Comparison of ENCODE assay signal across 17 cellular contexts in the genomic region with DNA sequence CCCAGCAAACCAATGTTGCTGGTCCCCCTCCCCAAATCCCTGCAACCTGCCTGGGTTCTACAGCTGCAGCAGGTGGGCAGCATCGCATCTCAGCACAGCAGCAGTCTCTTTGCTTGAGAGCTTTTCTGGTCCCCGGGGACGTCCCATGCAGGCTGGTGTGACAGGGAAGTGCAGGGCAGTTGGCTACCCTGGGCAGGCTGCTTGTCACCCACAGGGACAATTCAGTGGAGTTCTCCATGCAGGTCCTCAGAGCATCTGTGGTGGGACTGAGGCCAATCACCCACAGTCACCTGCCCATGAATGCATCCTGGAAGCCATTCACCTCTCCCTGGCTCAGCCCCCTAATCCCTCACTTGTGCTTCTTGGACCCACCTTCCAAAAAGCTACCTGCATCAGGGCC. TPM values are rescaled to one million over a fixed set of nuclear protein-coding genes. Genes with fewer than 3 reads are reported as not detected.
DNase-seq lines count a peak whose midpoint lies in the region; ATAC-seq and TF ChIP-seq lines count a peak whose summit lies in the region.
"Had no signal": no experiment of that assay in that cellular context is flagged by ENCODE, and none has a peak within 500 bp of the region (broad histone marks: within the 10 kb centered on the region; RNA-seq: fewer than 3 reads in every experiment).

No MANE protein-coding gene starts in this region.

- no peak overlapping the region for H3K4me3 ChIP-seq in CD8-positive, alpha-beta T cell (ENCODE audit: low read depth, low read length)
- H3K4me3 ChIP-seq in mucosa of descending colon, result no peak overlapping the region
- H3K4me3 ChIP-seq: neural progenitor cell, upper lobe of left lung had no signal

- intact Hi-C loops in CD8-positive, alpha-beta T cell (cut with DNase I, micrococcal nuclease), result no loop called here
- intact Hi-C loops in mucosa of descending colon (cut with DNase I, micrococcal nuclease), result loop anchor here in 1 of 2 donors (10.0 kb wide), 1 partner anchor 127 kb away; no protein-coding TSS in a partner anchor

- peaks cover 75% of the 10 kb centered on the region for H3K4me1 Mint-ChIP-seq in CD8-positive, alpha-beta T cell (ENCODE audit: low read depth)
- H3K4me1 Mint-ChIP-seq: neural progenitor cell had no signal

- DNase-seq in CD8-positive, alpha-beta T cell, result no peak
- peak; percentile 40 for DNase-seq in activated CD8-positive, alpha-beta memory T cell treated with anti-CD3 and anti-CD28 coated beads, Interleukin-2, amount 50 U/mL, for 48 hours
- DNase-seq in mucosa of descending colon, result no peak
- DNase-seq in SHP77 (lab: John Stamatoyannopoulos, UW), result no peak
- DNase-seq in GOT3 (lab: John Stamatoyannopoulos, UW), result no peak
- DNase-seq: activated naive CD4-positive, alpha-beta T cell treated with anti-CD3 and anti-CD28 coated beads, Interleukin-2, amount 50 U/mL, for 16 hours; Calu3; H7; NCI-H526; right cardiac atrium; upper lobe of left lung had no signal

- peaks cover 64% of the 10 kb centered on the region for H3K4me1 ChIP-seq in CD8-positive, alpha-beta T cell (ENCODE audit: insufficient read depth, low read length)
- no peaks in the 10 kb centered on the region for H3K4me1 ChIP-seq in mucosa of descending colon (ENCODE audit: low read depth)
- H3K4me1 ChIP-seq: neural progenitor cell, upper lobe of left lung had no signal

- H3K9me3 ChIP-seq in CD8-positive, alpha-beta T cell (ENCODE audit: low read length), result no peaks in the 10 kb centered on the region
- peaks cover 3% of the 10 kb centered on the region for H3K9me3 ChIP-seq in mucosa of descending colon

- H3K9me3 Mint-ChIP-seq in CD8-positive, alpha-beta T cell, result peaks cover 5% of the 10 kb centered on the region

- H3K36me3 ChIP-seq in CD8-positive, alpha-beta T cell (ENCODE audit: insufficient read depth, low read length), result no peaks in the 10 kb centered on the region
- no peaks in the 10 kb centered on the region for H3K36me3 ChIP-seq in mucosa of descending colon (ENCODE audit: low read depth)
- H3K36me3 ChIP-seq: neural progenitor cell, upper lobe of left lung had no signal

- H3K27me3 ChIP-seq in CD8-positive, alpha-beta T cell (ENCODE audit: insufficient read depth, low read length), result no peaks in the 10 kb centered on the region
- H3K27me3 ChIP-seq: neural progenitor cell, upper lobe of left lung had no signal

- CTCF ChIA-PET in CD8-positive, alpha-beta T cell (lab: Charles Lee), result interaction anchor here (0.9 to 1.2 kb wide), 4 partner anchors 53 to 119 kb away, joined by 3 to 4 read pairs (median 3); no protein-coding TSS in a partner anchor

- no peaks in the 10 kb centered on the region for H3K27me3 Mint-ChIP-seq in CD8-positive, alpha-beta T cell (ENCODE audit: low read depth)

- no peak overlapping the region for H3K27ac ChIP-seq in CD8-positive, alpha-beta T cell (ENCODE audit: low read depth, low read length)
- H3K27ac ChIP-seq: KMS-11, neural progenitor cell, upper lobe of left lung had no signal

- H3K27ac Mint-ChIP-seq in CD8-positive, alpha-beta T cell, result peak overlapping the region; percentile 57
- H3K27ac Mint-ChIP-seq: WTC11 had no signal

- no peak for TF ChIP-seq CTCF in CD8-positive, alpha-beta T cell (IDR thresholded peaks at IDR 0.05)
- TF ChIP-seq CTCF in mucosa of descending colon (IDR thresholded peaks at IDR 0.05), result no peak

- ATAC-seq in CD8-positive, alpha-beta T cell, result no peak
- ATAC-seq in HG03175 (IDR thresholded peaks at IDR 0.05; ENCODE audit: unreplicated experiment), result peak; percentile 60
- peak; percentile 21 for ATAC-seq in mucosa of descending colon
- no peak for ATAC-seq in HG02623 (IDR thresholded peaks at IDR 0.05; ENCODE audit: unreplicated experiment)
- no peak for ATAC-seq in GM19452 (IDR thresholded peaks at IDR 0.05; ENCODE audit: unreplicated experiment)
- ATAC-seq: right cardiac atrium had no signal

- POLR2A ChIA-PET in CD8-positive, alpha-beta T cell (lab: Charles Lee), result no interaction called here

- peaks cover 5% of the 10 kb centered on the region for H3K36me3 Mint-ChIP-seq in CD8-positive, alpha-beta T cell
- H3K36me3 Mint-ChIP-seq: neural progenitor cell had no signal

- no peak overlapping the region for H3K4me3 Mint-ChIP-seq in CD8-positive, alpha-beta T cell
- H3K4me3 Mint-ChIP-seq: neural progenitor cell, WTC11 had no signal

RNA-seq across cellular contexts. Expression of gene SEMA4D, which starts 43.9 kb away (rescaled TPM):
- 100 to 1,000 TPM; 286 to 305 TPM for total RNA-seq in CD8-positive, alpha-beta T cell
- 10 to 100 TPM; 20.9 to 26.9 (median 23.1) TPM for total RNA-seq in mucosa of descending colon

Comparison
In these comparisons a context has a peak if more than half of its experiments do, and no peak if none do; other contexts are left out.
1. ATAC-seq: peak in HG03175 (single experiment) and mucosa of descending colon (single experiment); none in CD8-positive, alpha-beta T cell (single experiment), HG02623 (single experiment) and GM19452 (single experiment).
2. RNA of gene SEMA4D, which starts 43.9 kb away (total RNA-seq): 286 to 305 TPM in CD8-positive, alpha-beta T cell; 20.9 to 26.9 TPM in mucosa of descending colon; every median in the first group is over 10 times any median in the second.